In the genomic region with DNA sequence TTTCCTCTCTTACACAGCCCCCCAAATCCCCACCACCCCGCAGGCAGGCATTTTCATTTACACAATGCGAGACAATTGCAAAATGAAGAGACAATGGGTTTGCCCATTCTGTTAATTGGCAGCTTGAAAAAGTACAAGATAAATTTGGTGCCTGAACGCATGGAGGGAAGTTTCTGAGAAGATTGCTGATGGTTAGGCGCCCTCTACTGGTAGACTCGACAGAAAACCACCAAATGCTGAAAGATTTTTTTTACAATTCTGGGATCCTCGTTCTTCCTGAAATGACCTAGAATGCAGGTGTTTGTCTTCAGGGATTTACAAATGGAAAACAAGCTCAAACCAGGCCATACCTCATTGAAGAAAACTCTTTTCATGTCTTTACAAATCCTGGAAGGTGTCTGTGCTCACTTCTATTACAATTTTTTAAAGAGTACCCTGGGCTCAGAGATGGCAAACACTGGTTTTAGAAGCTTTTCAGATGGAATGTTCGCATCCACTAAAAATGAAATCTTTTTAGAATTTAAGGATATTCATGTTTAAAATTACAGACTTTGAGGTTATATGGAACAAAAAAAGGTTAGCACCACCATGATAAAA, we compare ENCODE assay signal across 8 cellular contexts.
DNase-seq lines count a peak whose midpoint lies in the region; ATAC-seq and TF ChIP-seq lines count a peak whose summit lies in the region.

No MANE protein-coding gene starts in this region.

- TF ChIP-seq CTCF in IMR-90 (conservative IDR thresholded peaks at IDR 0.05; ENCODE audit: low read depth, low read length) = peak; percentile 89

- H3K18ac ChIP-seq in IMR-90 (ENCODE audit: low read depth, low read length) = no peak overlapping the region

- no peak overlapping the region for H3K4ac ChIP-seq in IMR-90 (ENCODE audit: low read depth, low read length)

- H2AK5ac ChIP-seq in IMR-90 (ENCODE audit: low read depth, low read length) = no peak overlapping the region

- peak overlapping the region; percentile 14; the same call in 1 of the 2 replicates for H3K56ac ChIP-seq in IMR-90 (ENCODE audit: extremely low read depth, insufficient read depth, low read length)

- H3K27me3 ChIP-seq in IMR-90 (ENCODE audit: control insufficient read depth, insufficient read depth, low read length) = peaks cover 4% of the 10 kb centered on the region

- WGBS in IMR-90 (ENCODE audit: extremely low coverage in 2 of 2, insufficient read length in 1 of 2), 2 experiments = no CpG with 5 or more reads among the region's 7 CpGs

- no peak overlapping the region for H2BK5ac ChIP-seq in IMR-90 (ENCODE audit: low read depth, low read length, poor library complexity, severe bottlenecking)

- H2BK120ac ChIP-seq in IMR-90 (ENCODE audit: low read depth, low read length) = no peak overlapping the region

- dilution Hi-C loops in IMR-90 (cut with HindIII; ENCODE audit: low sequenced_read_pairs, unreplicated experiment) = no loop called here

- 0 out of 2 replicates have a peak overlapping the region, but pooled peaks have one; percentile 28 for H2BK20ac ChIP-seq in IMR-90 (ENCODE audit: low read depth, low read length)

- no peak overlapping the region; the same call in 1 of the 2 replicates for H4K91ac ChIP-seq in IMR-90 (ENCODE audit: insufficient read depth, low read depth, low read length)

- no peaks in the 10 kb centered on the region for H4K20me1 ChIP-seq in IMR-90 (ENCODE audit: insufficient read depth, low read length)

- in situ Hi-C loops in Caki2 (cut with HindIII; ENCODE audit: low pct_unique_long_range_greater_than_20kb, low sequenced_read_pairs) (no loop called here), IMR-90 (cut with MboI; ENCODE audit: low sequenced_read_pairs) (loop anchor here (5.0 to 10.0 kb wide), 2 partner anchors 614 to 1332 kb away; no protein-coding TSS in a partner anchor)

- H3K23ac ChIP-seq in IMR-90 (ENCODE audit: low read depth, low read length) = no peak overlapping the region

- H3K14ac ChIP-seq in IMR-90 (replicated peaks; ENCODE audit: low read depth, low read length) = no peak overlapping the region

- no peak overlapping the region for H4K5ac ChIP-seq in IMR-90 (ENCODE audit: low read depth, low read length)

- H3K4me1 ChIP-seq in IMR-90 (ENCODE audit: control insufficient read depth, insufficient read depth, low read length) = no peaks in the 10 kb centered on the region

- H3K4me2 ChIP-seq in IMR-90 (ENCODE audit: low read depth, low read length) = no peak overlapping the region

- H2AK9ac ChIP-seq in IMR-90 (replicated peaks; ENCODE audit: low read depth, low read length, poor library complexity) = no peak overlapping the region

- no TSS peak for BruUV-seq in IMR-90 (replicated peaks; lab: Mats Ljungman, UMichigan)

- H3K9ac ChIP-seq in IMR-90 (ENCODE audit: low read depth, low read length) = no peak overlapping the region

- CTCF ChIA-PET in IMR-90 (lab: Yijun Ruan, JAX) = interaction anchor here (0.5 to 1.6 kb wide), 15 partner anchors 10 to 1312 kb away, joined by 3 to 5 read pairs (median 3); a partner anchor contains a TSS

- H3K79me1 ChIP-seq in IMR-90 (ENCODE audit: low read depth in 1 of 2, low read length in 2 of 2) = no peaks in the 10 kb centered on the region

- H2BK15ac ChIP-seq in IMR-90 (ENCODE audit: low read depth, low read length) = no peak overlapping the region

- TF ChIP-seq RAD21 in IMR-90 (IDR thresholded peaks at IDR 0.05; ENCODE audit: low read length) = peak; percentile 99

- H3K9me3 ChIP-seq in IMR-90 (ENCODE audit: control insufficient read depth, insufficient read depth, low read length) = peaks cover 3% of the 10 kb centered on the region; the same call in 1 of the 2 replicates

- no peaks in the 10 kb centered on the region for H3K36me3 ChIP-seq in IMR-90 (ENCODE audit: control insufficient read depth, insufficient read depth, low read length)

- 0 out of 2 replicates have a peak, but pooled peaks have one; percentile 31 for TF ChIP-seq POLR2A in IMR-90 (IDR thresholded peaks at IDR 0.05; ENCODE audit: low read depth, low read length)

- DNase-seq in Caki2 (ENCODE audit: low read depth) (peak; percentile 22), IMR-90 (peak; percentile 74), SHP77 treated with DMSO at 0.1 percent for 48 hours (lab: John Stamatoyannopoulos, UW) (peak; percentile 12), globus pallidus (ENCODE audit: low spot score) (peak; percentile 57), renal cortical epithelial cell (ENCODE audit: low read depth) (peak; percentile 29)
- DNase-seq in activated naive CD4-positive, alpha-beta T cell treated with Interleukin-2 at 50 U/mL for 16 hours = peak; percentile 44

- H3K9me1 ChIP-seq in IMR-90 (ENCODE audit: insufficient read depth, low read length) = no peaks in the 10 kb centered on the region

- intact Hi-C loops in IMR-90 (cut with micrococcal nuclease) = loop anchor here (1.0 to 10.0 kb wide), 8 partner anchors 231 to 1892 kb away; no protein-coding TSS in a partner anchor

- H2AFZ ChIP-seq in IMR-90 (replicated peaks; ENCODE audit: low read length, poor library complexity) = no peak overlapping the region

- ATAC-seq in IMR-90 (ENCODE audit: low read depth) (peak; percentile 49; the same call in 1 of the 2 replicates), GM21723 (IDR thresholded peaks at IDR 0.05; ENCODE audit: unreplicated experiment) (no peak), HG03045 (IDR thresholded peaks at IDR 0.05; ENCODE audit: unreplicated experiment) (no peak)

- H3K27ac ChIP-seq in IMR-90 (ENCODE audit: insufficient read depth, low read length) = no peak overlapping the region

- H4K8ac ChIP-seq in IMR-90 (ENCODE audit: low read depth in 2 of 2, low read length in 2 of 2) = no peak overlapping the region

- H3K4me3 ChIP-seq in IMR-90 (ENCODE audit: insufficient read depth, low read depth, low read length) = no peak overlapping the region

- POLR2A ChIA-PET in IMR-90 (lab: Charles Lee; ENCODE audit: unreplicated experiment) = no interaction called here

TF ChIP-seq in IMR-90, 13 proteins besides CTCF, POLR2A, EP300 and RAD21:
- TF ChIP-seq SMC3 (IDR thresholded peaks at IDR 0.05; ENCODE audit: low read depth, low read length) (peak; percentile 93), RCOR1 (IDR thresholded peaks at IDR 0.05; ENCODE audit: insufficient replicate concordance, low read length) (no peak), CEBPB (IDR thresholded peaks at IDR 0.05; ENCODE audit: low read depth, low read length) (no peak)

Comparison
In these comparisons a context has a peak if more than half of its experiments do, and no peak if none do; other contexts are left out.
1. DNase-seq: peak in every context shown above with its lines; median percentile 74 in IMR-90; 57 in globus pallidus; 44 in activated naive CD4-positive, alpha-beta T cell treated with Interleukin-2 at 50 U/mL for 16 hours; 29 in renal cortical epithelial cell; 22 in Caki2; 12 in SHP77 treated with DMSO at 0.1 percent for 48 hours.